ENCODE assay signal across 8 cellular contexts in genomic region chr3:100072328-100073048, GRCh38. TPM values are rescaled to one million over a fixed set of nuclear protein-coding genes. Genes with fewer than 3 reads are reported as not detected.
DNase-seq lines count a peak whose midpoint lies in the region; ATAC-seq and TF ChIP-seq lines count a peak whose summit lies in the region.

No MANE protein-coding gene starts in this region.

- peaks cover 6% of the 10 kb centered on the region for H3K36me3 Mint-ChIP-seq in activated T-cell treated with anti-CD3 and anti-CD28 coated beads, Interleukin-2, amount 50 U/mL, for 4 hours (ENCODE audit: insufficient read depth)
- H3K36me3 Mint-ChIP-seq in activated naive CD8-positive, alpha-beta T cell, result peaks cover 9% of the 10 kb centered on the region

- WGBS in body of pancreas, 2 donors, result 85 to 97% methylated on average over 3 of the region's 3 CpGs

- CTCF ChIA-PET in RWPE1 (lab: Yijun Ruan, JAX), result interaction anchor here (0.8 kb wide), 1 partner anchor 41 kb away, joined by 3 read pairs; no protein-coding TSS in a partner anchor

- no peaks in the 10 kb centered on the region for H3K27me3 Mint-ChIP-seq in activated T-cell treated with anti-CD3 and anti-CD28 coated beads, Interleukin-2, amount 50 U/mL, for 4 hours (ENCODE audit: low read depth)
- no peaks in the 10 kb centered on the region for H3K27me3 Mint-ChIP-seq in activated naive CD8-positive, alpha-beta T cell
- H3K27me3 Mint-ChIP-seq in stimulated activated naive CD8-positive, alpha-beta T cell treated with anti-CD3 and anti-CD28 coated beads, Interleukin-15, amount 100 ng/mL, for 72 hours, result no peaks in the 10 kb centered on the region

- H3K27ac Mint-ChIP-seq in activated naive CD8-positive, alpha-beta T cell, result peak overlapping the region; percentile 67
- H3K27ac Mint-ChIP-seq in stimulated activated naive CD8-positive, alpha-beta T cell treated with anti-CD3 and anti-CD28 coated beads, Interleukin-15, amount 100 ng/mL, for 72 hours, result peak overlapping the region; percentile 87

- DNase-seq in activated T-cell treated with anti-CD3 and anti-CD28 coated beads, Interleukin-2, amount 50 U/mL, for 4 hours, result no peak
- no peak for DNase-seq in activated T-cell treated with anti-CD3 and anti-CD28 coated beads, Interleukin-2, amount 50 U/mL, for 1 hour
- peak; percentile 30 to 34 for DNase-seq in stimulated activated naive CD8-positive, alpha-beta T cell treated with anti-CD3 and anti-CD28 coated beads, Interleukin-15, amount 100 ng/mL, for 72 hours
- no peak for DNase-seq in body of pancreas
- DNase-seq in NCI-H2107 (lab: John Stamatoyannopoulos, UW), result no peak
- DNase-seq in RWPE1 (ENCODE audit: low spot score), result no peak

- TF ChIP-seq CTCF in body of pancreas (IDR thresholded peaks at IDR 0.05) (no peak), RWPE1 (conservative IDR thresholded peaks at IDR 0.05; ENCODE audit: low read depth) (no peak)

- no peaks in the 10 kb centered on the region for H3K9me3 ChIP-seq in body of pancreas

- no peak for TF ChIP-seq POLR2A in body of pancreas (IDR thresholded peaks at IDR 0.05)

- H3K9me3 Mint-ChIP-seq in activated T-cell treated with anti-CD3 and anti-CD28 coated beads, Interleukin-2, amount 50 U/mL, for 4 hours, result no peaks in the 10 kb centered on the region
- no peaks in the 10 kb centered on the region for H3K9me3 Mint-ChIP-seq in activated naive CD8-positive, alpha-beta T cell (ENCODE audit: low read depth)
- peaks cover 0 to 7% of the 10 kb centered on the region in 2 donors for H3K9me3 Mint-ChIP-seq in stimulated activated naive CD8-positive, alpha-beta T cell treated with anti-CD3 and anti-CD28 coated beads, Interleukin-15, amount 100 ng/mL, for 72 hours

- POLR2A ChIA-PET in RWPE1 (lab: Yijun Ruan, JAX; ENCODE audit: low non-redundant PET), result no interaction called here

- ATAC-seq in activated T-cell treated with anti-CD3 and anti-CD28 coated beads, Interleukin-2, amount 50 U/mL, for 4 hours, result peak; percentile 56 to 63
- peak; percentile 50 for ATAC-seq in HG03457 (IDR thresholded peaks at IDR 0.05; ENCODE audit: unreplicated experiment)
- ATAC-seq in stimulated activated naive CD8-positive, alpha-beta T cell treated with anti-CD3 and anti-CD28 coated beads, Interleukin-15, amount 100 ng/mL, for 72 hours, result peak; percentile 82
- no peak for ATAC-seq in body of pancreas

- peaks cover 52% of the 10 kb centered on the region for H3K4me1 Mint-ChIP-seq in activated T-cell treated with anti-CD3 and anti-CD28 coated beads, Interleukin-2, amount 50 U/mL, for 4 hours (ENCODE audit: low read depth)
- H3K4me1 Mint-ChIP-seq in activated naive CD8-positive, alpha-beta T cell (ENCODE audit: low read depth), result peaks cover 60% of the 10 kb centered on the region
- H3K4me1 Mint-ChIP-seq in stimulated activated naive CD8-positive, alpha-beta T cell treated with anti-CD3 and anti-CD28 coated beads, Interleukin-15, amount 100 ng/mL, for 72 hours, result peaks cover 82% of the 10 kb centered on the region

- intact Hi-C loops in body of pancreas (cut with DNase I), result no loop called here

- no peaks in the 10 kb centered on the region for H3K36me3 ChIP-seq in body of pancreas (replicated peaks in 1 of 2; ENCODE audit: insufficient read depth in 1 of 2, low read depth in 2 of 2)

- H3K4me1 ChIP-seq in body of pancreas, result peaks cover 22% of the 10 kb centered on the region

- H3K4me3 ChIP-seq in body of pancreas, result no peak overlapping the region

- H3K4me3 Mint-ChIP-seq in activated T-cell treated with anti-CD3 and anti-CD28 coated beads, Interleukin-2, amount 50 U/mL, for 4 hours, result no peak overlapping the region
- H3K4me3 Mint-ChIP-seq in activated naive CD8-positive, alpha-beta T cell, result peak overlapping the region; percentile 66
- H3K4me3 Mint-ChIP-seq in stimulated activated naive CD8-positive, alpha-beta T cell treated with anti-CD3 and anti-CD28 coated beads, Interleukin-15, amount 100 ng/mL, for 72 hours, result peak overlapping the region; percentile 61 to 79

- no peaks in the 10 kb centered on the region for H3K27me3 ChIP-seq in body of pancreas

- no peak overlapping the region for H3K27ac ChIP-seq in body of pancreas
- no peak overlapping the region for H3K27ac ChIP-seq in RWPE1

RNA-seq across cellular contexts. Expression of gene FILIP1L, which starts 41.8 kb away (rescaled TPM):
- under 1 TPM in 2 of 3 donors, not detected in 1; 0.08 to 0.28 TPM for total RNA-seq in activated T-cell treated with anti-CD3 and anti-CD28 coated beads, Interleukin-2, amount 50 U/mL, for 4 hours
- 10 to 100 TPM; 27.8 to 47.8 TPM for total RNA-seq in body of pancreas

Comparison
In these comparisons a context has a peak if more than half of its experiments do, and no peak if none do; other contexts are left out.
1. DNase-seq: peak in stimulated activated naive CD8-positive, alpha-beta T cell treated with anti-CD3 and anti-CD28 coated beads, Interleukin-15, amount 100 ng/mL, for 72 hours (2 of 2); none in activated T-cell treated with anti-CD3 and anti-CD28 coated beads, Interleukin-2, amount 50 U/mL, for 4 hours (single experiment), activated T-cell treated with anti-CD3 and anti-CD28 coated beads, Interleukin-2, amount 50 U/mL, for 1 hour (single experiment), body of pancreas (0 of 4), NCI-H2107 (single experiment) and RWPE1 (single experiment).
2. RNA of gene FILIP1L, which starts 41.8 kb away (total RNA-seq): 27.8 to 47.8 TPM in body of pancreas; 0.08 to 0.28 TPM in activated T-cell treated with anti-CD3 and anti-CD28 coated beads, Interleukin-2, amount 50 U/mL, for 4 hours; every median in the first group is over 10 times any median in the second.